In genomic region chr9:2016411-2017208, GRCh38 we compare ENCODE assay signal across 8 cellular contexts. TPM values are rescaled to one million over a fixed set of nuclear protein-coding genes. Genes with fewer than 3 reads are reported as not detected.
DNase-seq lines count a peak whose midpoint lies in the region; ATAC-seq and TF ChIP-seq lines count a peak whose summit lies in the region.

No MANE protein-coding gene starts in this region.

- intact Hi-C loops in activated naive CD4-positive, alpha-beta T cell treated with anti-CD3 and anti-CD28 coated beads for 36 hours (cut with micrococcal nuclease), result loop anchor here (10.0 kb wide), 2 partner anchors 972 to 1728 kb away; no protein-coding TSS in a partner anchor

- H3K36me3 Mint-ChIP-seq in activated naive CD4-positive, alpha-beta T cell treated with anti-CD3 and anti-CD28 coated beads for 36 hours (ENCODE audit: low read depth), result peaks cover 2% of the 10 kb centered on the region

- H3K4me3 Mint-ChIP-seq in activated naive CD4-positive, alpha-beta T cell treated with anti-CD3 and anti-CD28 coated beads for 36 hours, result peak overlapping the region; percentile 92

- H3K27ac Mint-ChIP-seq in activated naive CD4-positive, alpha-beta T cell treated with anti-CD3 and anti-CD28 coated beads for 36 hours, result peak overlapping the region; percentile 99

- no peaks in the 10 kb centered on the region for H3K27me3 Mint-ChIP-seq in activated naive CD4-positive, alpha-beta T cell treated with anti-CD3 and anti-CD28 coated beads for 36 hours (ENCODE audit: low read depth)

- CTCF ChIA-PET in activated naive CD4-positive, alpha-beta T cell treated with anti-CD3 and anti-CD28 coated beads for 36 hours (lab: Charles Lee), result interaction anchor here (1.2 kb wide), 1 partner anchor 71 kb away, joined by 3 read pairs; no protein-coding TSS in a partner anchor

- TF ChIP-seq POLR2A in Raji (IDR thresholded peaks at IDR 0.05; ENCODE audit: insufficient read depth, low read depth, low read length), result peak; percentile 59

- peaks cover 51% of the 10 kb centered on the region for H3K4me1 Mint-ChIP-seq in activated naive CD4-positive, alpha-beta T cell treated with anti-CD3 and anti-CD28 coated beads for 36 hours (ENCODE audit: low read depth)

- no peak for ATAC-seq in GM21786 (IDR thresholded peaks at IDR 0.05; ENCODE audit: unreplicated experiment)

- DNase-seq in DMS 273 (lab: John Stamatoyannopoulos, UW; ENCODE audit: unreplicated experiment) (peak; percentile 82), HT-29 (ENCODE audit: low spot score) (peak; percentile 67), globus pallidus (ENCODE audit: low spot score) (peak; percentile 84), nucleus accumbens (lab: John Stamatoyannopoulos, UW) (peak in 55 of 56 donors; percentile 32 to 89 (median 71)), superior temporal gyrus (ENCODE audit: extremely low spot score) (peak; percentile 72)
- peak; percentile 79 for DNase-seq in activated naive CD4-positive, alpha-beta T cell treated with anti-CD3 and anti-CD28 coated beads for 36 hours

- no peaks in the 10 kb centered on the region for H3K9me3 Mint-ChIP-seq in activated naive CD4-positive, alpha-beta T cell treated with anti-CD3 and anti-CD28 coated beads for 36 hours

RNA-seq across cellular contexts. Expression of gene SMARCA2, which starts 1.5 kb away (rescaled TPM):
- total RNA-seq in HT-29 (2014; rRNA removed; shearing (Covaris generic)), result 27.8 and 36.1 TPM in 2 replicates
- total RNA-seq in activated naive CD4-positive, alpha-beta T cell treated with anti-CD3 and anti-CD28 coated beads for 36 hours, result 10 to 100 TPM; 87.8 to 89.9 TPM
